ENCODE assay signal across 8 cellular contexts in genomic region chr14:102140750-102141145, GRCh38. TPM values are rescaled to one million over a fixed set of nuclear protein-coding genes. Genes with fewer than 3 reads are reported as not detected.
DNase-seq lines count a peak whose midpoint lies in the region; ATAC-seq and TF ChIP-seq lines count a peak whose summit lies in the region.

No MANE protein-coding gene starts in this region.

- no peaks in the 10 kb centered on the region for H3K36me3 ChIP-seq in BJ (ENCODE audit: control insufficient read depth, insufficient read depth, low read length)
- H3K36me3 ChIP-seq in MM.1S (replicated peaks; ENCODE audit: insufficient read depth, low read length): no peaks in the 10 kb centered on the region
- no peaks in the 10 kb centered on the region for H3K36me3 ChIP-seq in ectodermal cell (ENCODE audit: control insufficient read depth, insufficient read depth, low read length)

- no peaks in the 10 kb centered on the region for H3K9me3 Mint-ChIP-seq in naive thymus-derived CD8-positive, alpha-beta T cell

- no peaks in the 10 kb centered on the region for H4K20me1 ChIP-seq in MM.1S (ENCODE audit: insufficient read depth, low read length)

- 15 to 19% methylated on average over 9 of the region's 9 CpGs for WGBS in ectodermal cell, 2 experiments

- peaks cover 16 to 43% (median 36%) of the 10 kb centered on the region in 4 donors for H3K4me1 Mint-ChIP-seq in naive thymus-derived CD8-positive, alpha-beta T cell

- peak overlapping the region; percentile 93 to 99 (median 98) for H3K4me3 Mint-ChIP-seq in naive thymus-derived CD8-positive, alpha-beta T cell

- 0 out of 2 replicates have a peak overlapping the region, but pooled peaks have one; percentile 70 for H2AFZ ChIP-seq in MM.1S (ENCODE audit: low read length)

- H3K4me3 ChIP-seq in BJ (ENCODE audit: low read depth, low read length) (peak overlapping the region; percentile 99), MM.1S (ENCODE audit: low read length) (peak overlapping the region; percentile 83), ectodermal cell (ENCODE audit: insufficient read depth, low read depth, low read length) (peak overlapping the region; percentile 81)

- peak overlapping the region; percentile 72 for H3K4me2 ChIP-seq in MM.1S (ENCODE audit: low read depth, low read length)

- DNase-seq in BJ (ENCODE audit: low read depth) (no peak), MM.1S (no peak), NCI-H510A treated with DMSO at 0.1 percent for 48 hours (lab: John Stamatoyannopoulos, UW) (no peak), NCI-H2081 (lab: John Stamatoyannopoulos, UW) (no peak), NCI-H2029 treated with DMSO at 0.1 percent for 48 hours (lab: John Stamatoyannopoulos, UW) (no peak)
- DNase-seq in naive thymus-derived CD8-positive, alpha-beta T cell: no peak

- H3K27ac Mint-ChIP-seq in naive thymus-derived CD8-positive, alpha-beta T cell: peak overlapping the region; percentile 94 to 99 (median 98)

- TF ChIP-seq CTCF in BJ (IDR thresholded peaks at IDR 0.05; ENCODE audit: insufficient read depth, low read depth, low read length): no peak
- TF ChIP-seq CTCF in MM.1S (IDR thresholded peaks at IDR 0.05; ENCODE audit: low read length): no peak

- CTCF ChIA-PET in BJ (lab: Yijun Ruan, JAX): no interaction called here

- peaks cover 0 to 25% (median 5%) of the 10 kb centered on the region in 3 donors for H3K36me3 Mint-ChIP-seq in naive thymus-derived CD8-positive, alpha-beta T cell

- no peak for ATAC-seq in naive thymus-derived CD8-positive, alpha-beta T cell
- no peak for ATAC-seq in GM21717 (IDR thresholded peaks at IDR 0.05; ENCODE audit: unreplicated experiment)

- H3K4me1 ChIP-seq in MM.1S (ENCODE audit: low read length) (no peaks in the 10 kb centered on the region), ectodermal cell (ENCODE audit: control insufficient read depth, insufficient read depth, low read length) (peaks cover 13% of the 10 kb centered on the region)

- H3F3A ChIP-seq in MM.1S (ENCODE audit: insufficient read depth, low read length): no peaks in the 10 kb centered on the region

- H3K27me3 ChIP-seq in BJ (ENCODE audit: control insufficient read depth, insufficient read depth, low read length) (no peaks in the 10 kb centered on the region), MM.1S (replicated peaks; ENCODE audit: insufficient read depth, low read length) (no peaks in the 10 kb centered on the region), ectodermal cell (ENCODE audit: control insufficient read depth, insufficient read depth, low read length, poor library complexity, severe bottlenecking) (no peaks in the 10 kb centered on the region)

- H3K27me3 Mint-ChIP-seq in naive thymus-derived CD8-positive, alpha-beta T cell: no peaks in the 10 kb centered on the region

- no peaks in the 10 kb centered on the region for H3K9me3 ChIP-seq in MM.1S (replicated peaks; ENCODE audit: insufficient read depth, low read length)
- no peaks in the 10 kb centered on the region for H3K9me3 ChIP-seq in ectodermal cell (ENCODE audit: control insufficient read depth, low read length)

- POLR2A ChIA-PET in BJ (lab: Charles Lee): no interaction called here
- POLR2A ChIA-PET in naive thymus-derived CD8-positive, alpha-beta T cell (lab: Charles Lee): no interaction called here

- H3K9ac ChIP-seq in MM.1S (ENCODE audit: low read length): peak overlapping the region; percentile 80; the same call in 1 of the 2 replicates

- peaks cover 58% of the 10 kb centered on the region for H3K79me2 ChIP-seq in MM.1S (ENCODE audit: low read length)

- no peaks in the 10 kb centered on the region for H3K9me2 ChIP-seq in MM.1S (replicated peaks; ENCODE audit: insufficient read depth, low read length)

- H3K27ac ChIP-seq in MM.1S (ENCODE audit: low read length) (no peak overlapping the region), ectodermal cell (ENCODE audit: insufficient read depth, low read depth, low read length, poor library complexity, severe bottlenecking) (no peak overlapping the region)

RNA-seq across cellular contexts. Expression of gene WDR20, which starts 1.1 kb away (rescaled TPM):
- polyA plus RNA-seq in BJ (2011; rRNA removed): 18.3 TPM in 2 replicates
- polyA minus RNA-seq in BJ (2011; rRNA and poly(A)+ RNA removed): 22.9 and 34.4 TPM in 2 replicates
- polyA plus RNA-seq in ectodermal cell (2013, experiment 1 of 4): 18.9 TPM
- polyA plus RNA-seq in ectodermal cell (2013, experiment 2 of 4): 22.5 TPM
- 15.7 TPM for polyA plus RNA-seq in ectodermal cell (2013, experiment 3 of 4)
- 19.5 TPM for polyA plus RNA-seq in ectodermal cell (2013, experiment 4 of 4)
- total RNA-seq in naive thymus-derived CD8-positive, alpha-beta T cell: 10 to 100 TPM; 50.0 to 56.9 TPM
- 10 to 100 TPM; 11.3 to 15.0 (median 12.9) TPM for polyA plus RNA-seq in naive thymus-derived CD8-positive, alpha-beta T cell

RNA-seq across cellular contexts. Expression of gene HSP90AA1, which starts 53.9 kb away (rescaled TPM):
- 222 and 440 TPM in 2 replicates for polyA plus RNA-seq in BJ (2011; rRNA removed)
- 161 and 204 TPM in 2 replicates for polyA minus RNA-seq in BJ (2011; rRNA and poly(A)+ RNA removed)
- polyA plus RNA-seq in ectodermal cell (2013, experiment 1 of 4): 970 TPM
- 894 TPM for polyA plus RNA-seq in ectodermal cell (2013, experiment 2 of 4)
- 725 TPM for polyA plus RNA-seq in ectodermal cell (2013, experiment 3 of 4)
- polyA plus RNA-seq in ectodermal cell (2013, experiment 4 of 4): 747 TPM
- 100 to 1,000 TPM; 356 to 373 TPM for total RNA-seq in naive thymus-derived CD8-positive, alpha-beta T cell
- 100 to 1,000 TPM; 401 to 445 (median 427) TPM for polyA plus RNA-seq in naive thymus-derived CD8-positive, alpha-beta T cell
